In the genomic region with DNA sequence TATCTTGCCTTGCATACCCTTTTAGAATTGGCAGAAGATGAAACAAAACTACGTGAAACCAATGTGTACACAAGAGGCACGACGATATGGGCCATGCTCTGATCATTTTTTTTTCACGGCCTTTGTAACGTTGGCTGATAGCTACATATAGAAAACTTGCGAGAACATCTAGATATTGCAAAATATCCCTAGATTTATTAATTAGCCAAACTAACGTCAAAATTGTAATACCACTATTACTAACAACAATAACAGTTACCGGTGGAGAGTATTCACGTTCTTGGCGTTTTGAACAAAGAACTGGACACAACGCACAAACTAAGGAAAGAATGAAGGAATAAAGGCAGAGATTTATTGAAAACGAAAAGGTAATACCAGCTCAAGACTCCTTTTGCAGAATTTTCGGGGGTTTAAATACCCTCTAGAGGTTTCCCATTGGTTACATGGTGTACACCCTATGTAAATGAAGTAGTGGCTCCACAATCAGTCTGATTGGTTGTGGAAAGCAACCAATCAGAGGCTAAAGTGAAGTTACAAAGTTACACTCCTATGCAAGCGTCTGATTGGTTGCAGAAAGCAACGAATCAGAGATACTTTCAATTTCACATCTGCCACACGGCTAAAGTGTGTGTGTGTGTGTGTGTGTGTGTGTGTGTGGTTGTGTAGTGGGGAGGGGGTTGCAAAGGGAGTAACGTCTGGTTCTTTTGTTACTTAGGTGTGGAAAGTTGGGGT, we compare ENCODE assay signal across 8 cellular contexts. TPM values are rescaled to one million over a fixed set of nuclear protein-coding genes. Genes with fewer than 3 reads are reported as not detected.
DNase-seq lines count a peak whose midpoint lies in the region; ATAC-seq, FAIRE-seq and TF ChIP-seq lines count a peak whose summit lies in the region.

No MANE protein-coding gene starts in this region.

- peaks cover 41% of the 10 kb centered on the region for H3K79me2 ChIP-seq in astrocyte (ENCODE audit: insufficient read depth, low read length)

- H3K4me2 ChIP-seq in astrocyte (ENCODE audit: low read length): peak overlapping the region; percentile 97

- H3K4me3 Mint-ChIP-seq in activated CD8-positive, alpha-beta memory T cell treated with anti-CD3 and anti-CD28 coated beads, Interleukin-2, amount 10 ng/mL, durations not matched to agents 7 days and 5 days: peak overlapping the region; percentile 87
- H3K4me3 Mint-ChIP-seq in astrocyte (ENCODE audit: unreplicated experiment): peak overlapping the region; percentile 93

- CTCF ChIA-PET in activated CD8-positive, alpha-beta memory T cell treated with anti-CD3 and anti-CD28 coated beads, Interleukin-2, amount 10 ng/mL, durations not matched to agents 7 days and 5 days (lab: Charles Lee): interaction anchor here (0.6 to 5.8 kb wide), 3 partner anchors 9 to 107 kb away, joined by 3 to 45 read pairs (median 5); no protein-coding TSS in a partner anchor

- H3K9ac ChIP-seq in astrocyte (ENCODE audit: low read length): peak overlapping the region; percentile 98

- peaks cover 50% of the 10 kb centered on the region for H3K4me1 Mint-ChIP-seq in activated CD8-positive, alpha-beta memory T cell treated with anti-CD3 and anti-CD28 coated beads, Interleukin-2, amount 10 ng/mL, durations not matched to agents 7 days and 5 days
- peaks cover 12% of the 10 kb centered on the region for H3K4me1 Mint-ChIP-seq in astrocyte (ENCODE audit: low read depth, unreplicated experiment)

- H3K4me1 ChIP-seq in astrocyte (ENCODE audit: insufficient read depth, low read length) (peaks cover 4% of the 10 kb centered on the region), thymus (ENCODE audit: control insufficient read depth, insufficient read depth, low read length) (peaks cover 16% of the 10 kb centered on the region)

- peaks cover under 1% of the 10 kb centered on the region for H3K36me3 ChIP-seq in astrocyte (ENCODE audit: insufficient read depth, low read length)
- H3K36me3 ChIP-seq in thymus (ENCODE audit: control insufficient read depth, insufficient read depth): no peaks in the 10 kb centered on the region

- no peak for ATAC-seq in activated CD8-positive, alpha-beta memory T cell treated with anti-CD3 and anti-CD28 coated beads, Interleukin-2, amount 10 ng/mL, durations not matched to agents 7 days and 5 days
- ATAC-seq in HG02763 (IDR thresholded peaks at IDR 0.05; ENCODE audit: unreplicated experiment): no peak

- FAIRE-seq in astrocyte (lab: Jason Lieb, UNC): no peak

- peaks cover 24% of the 10 kb centered on the region for H4K20me1 ChIP-seq in astrocyte (ENCODE audit: insufficient read depth, low read length)

- no peaks in the 10 kb centered on the region for H3K9me3 ChIP-seq in astrocyte (ENCODE audit: insufficient read depth, low read depth, low read length)
- no peaks in the 10 kb centered on the region for H3K9me3 ChIP-seq in thymus (ENCODE audit: control insufficient read depth)

- peak; percentile 59 for DNase-seq in activated CD8-positive, alpha-beta memory T cell treated with anti-CD3 and anti-CD28 coated beads, Interleukin-2, amount 10 ng/mL, durations not matched to agents 7 days and 5 days
- DNase-seq in activated CD8-positive, alpha-beta memory T cell treated with anti-CD3 and anti-CD28 coated beads for 24 hours: no peak
- peak; percentile 88 for DNase-seq in NCI-H2227 treated with DMSO at 0.1 percent for 48 hours (lab: John Stamatoyannopoulos, UW)
- DNase-seq in astrocyte (ENCODE audit: low read depth): peak; percentile 20
- peak; percentile 32 for DNase-seq in left kidney (ENCODE audit: low read depth, low spot score)
- no peak for DNase-seq in COLO668 (lab: John Stamatoyannopoulos, UW; ENCODE audit: unreplicated experiment)

- peaks cover 10% of the 10 kb centered on the region for H3K36me3 Mint-ChIP-seq in activated CD8-positive, alpha-beta memory T cell treated with anti-CD3 and anti-CD28 coated beads, Interleukin-2, amount 10 ng/mL, durations not matched to agents 7 days and 5 days
- no peaks in the 10 kb centered on the region for H3K36me3 Mint-ChIP-seq in astrocyte (ENCODE audit: low read depth, unreplicated experiment)

- peak overlapping the region; percentile 97 for H3K27ac Mint-ChIP-seq in activated CD8-positive, alpha-beta memory T cell treated with anti-CD3 and anti-CD28 coated beads, Interleukin-2, amount 10 ng/mL, durations not matched to agents 7 days and 5 days
- no peak overlapping the region for H3K27ac Mint-ChIP-seq in astrocyte (ENCODE audit: unreplicated experiment)

- H3K4me3 ChIP-seq in astrocyte (ENCODE audit: insufficient read depth, low read depth, low read length) (peak overlapping the region; percentile 97), thymus (ENCODE audit: low read length) (peak overlapping the region; percentile 99)

- no peak for TF ChIP-seq CTCF in astrocyte (IDR thresholded peaks at IDR 0.05; ENCODE audit: insufficient read depth, low read depth, low read length)

- 88% methylated on average over 17 of the region's 17 CpGs for WGBS in thymus

- peak overlapping the region; percentile 84 for H2AFZ ChIP-seq in astrocyte (ENCODE audit: low read depth, low read length)

- no peaks in the 10 kb centered on the region for H3K9me3 Mint-ChIP-seq in activated CD8-positive, alpha-beta memory T cell treated with anti-CD3 and anti-CD28 coated beads, Interleukin-2, amount 10 ng/mL, durations not matched to agents 7 days and 5 days (ENCODE audit: low read depth)
- H3K9me3 Mint-ChIP-seq in astrocyte (ENCODE audit: unreplicated experiment): no peaks in the 10 kb centered on the region

- H3K27me3 ChIP-seq in astrocyte (ENCODE audit: insufficient read depth, low read length) (no peaks in the 10 kb centered on the region), thymus (ENCODE audit: control insufficient read depth, insufficient read depth) (no peaks in the 10 kb centered on the region)

- H3K27ac ChIP-seq in astrocyte (ENCODE audit: low read depth, low read length) (peak overlapping the region; percentile 93), thymus (ENCODE audit: low read depth) (peak overlapping the region; percentile 86)

- no peaks in the 10 kb centered on the region for H3K27me3 Mint-ChIP-seq in activated CD8-positive, alpha-beta memory T cell treated with anti-CD3 and anti-CD28 coated beads, Interleukin-2, amount 10 ng/mL, durations not matched to agents 7 days and 5 days
- no peaks in the 10 kb centered on the region for H3K27me3 Mint-ChIP-seq in astrocyte (ENCODE audit: low read depth, unreplicated experiment)

RNA-seq across cellular contexts. Expression of gene GTF2B, which starts 0.9 kb away (rescaled TPM):
- 10 to 100 TPM; 34.8 to 42.4 TPM for total RNA-seq in activated CD8-positive, alpha-beta memory T cell treated with anti-CD3 and anti-CD28 coated beads, Interleukin-2, amount 10 ng/mL, durations not matched to agents 7 days and 5 days
- 28.3 and 29.3 TPM in 2 replicates for total RNA-seq in astrocyte
- 49.3 TPM for polyA plus RNA-seq in thymus

Comparison
In these comparisons a context has a peak if more than half of its experiments do, and no peak if none do; other contexts are left out.
1. DNase-seq: peak in activated CD8-positive, alpha-beta memory T cell treated with anti-CD3 and anti-CD28 coated beads, Interleukin-2, amount 10 ng/mL, durations not matched to agents 7 days and 5 days (single experiment), NCI-H2227 treated with DMSO at 0.1 percent for 48 hours (single experiment), astrocyte (single experiment) and left kidney (single experiment); none in activated CD8-positive, alpha-beta memory T cell treated with anti-CD3 and anti-CD28 coated beads for 24 hours (single experiment) and COLO668 (single experiment).